ENCODE assay signal across 33 cellular contexts in genomic region chr4:65028592-65028991, GRCh38.
DNase-seq lines count a peak whose midpoint lies in the region; ATAC-seq, FAIRE-seq and TF ChIP-seq lines count a peak whose summit lies in the region.
"Had no signal": no experiment of that assay in that cellular context is flagged by ENCODE, and none has a peak within 500 bp of the region (broad histone marks: within the 10 kb centered on the region; RNA-seq: fewer than 3 reads in every experiment).

No MANE protein-coding gene starts in this region.

- no peak overlapping the region for H3K4me3 ChIP-seq in HepG2 (replicated peaks in 1 of 3; ENCODE audit: insufficient read depth in 1 of 3, low read depth in 2 of 3, low read length in 3 of 3)
- H3K4me3 ChIP-seq in right lobe of liver, result no peak overlapping the region
- no peak overlapping the region for H3K4me3 ChIP-seq in HEK293 (ENCODE audit: low read depth, low read length)
- no peak overlapping the region for H3K4me3 ChIP-seq in endothelial cell of umbilical vein (replicated peaks in 1 of 3; ENCODE audit: insufficient read depth in 1 of 3, low read depth in 1 of 3, low read length in 3 of 3)
- H3K4me3 ChIP-seq: A549; BLaER1; BLaER1 treated with 17β-estradiol and CSF1 and Interleukin-3, amounts not matched to agents 10 nM and 100 nM had no signal

- no peak for DNase-seq in HepG2 (ENCODE audit: low spot score)
- DNase-seq in right lobe of liver, result no peak
- DNase-seq in endothelial cell of umbilical vein (ENCODE audit: low read depth, low spot score), result no peak
- DNase-seq in activated CD8-positive, alpha-beta memory T cell treated with anti-CD3 and anti-CD28 coated beads, Interleukin-2, amount 50 U/mL, for 48 hours, result no peak
- DNase-seq: 8988T; ACHN; AML-193; BE2C; C1 segment of cervical spinal cord; Caco-2; Calu3; CD4-positive, alpha-beta memory T cell; CD4-positive, alpha-beta T cell; CD4-positive, CD25-positive, alpha-beta regulatory T cell; CD8-positive, alpha-beta memory T cell; CD8-positive, alpha-beta T cell; COR-L47; DMS 273 treated with DMSO at 0.1 percent for 48 hours; DMS153; DMS53; DMS79; DMS79 treated with DMSO at 0.1 percent for 48 hours; DND-41; EL had no signal

- CTCF ChIA-PET in HepG2 (lab: Yijun Ruan, JAX; ENCODE audit: low intra/inter-chr PET ratio, low total read pairs) (no interaction called here), HEK293 (lab: Yijun Ruan, JAX) (interaction anchor here (1.5 kb wide), 1 partner anchor 20 kb away, joined by 4 read pairs; no protein-coding TSS in a partner anchor), endothelial cell of umbilical vein (lab: Charles Lee) (no interaction called here)

- H3K27ac ChIP-seq in HepG2 (ENCODE audit: extremely low read length, insufficient read depth, low read length) (no peak overlapping the region), right lobe of liver (no peak overlapping the region), HEK293 (ENCODE audit: extremely low read depth, low read depth, low read length) (no peak overlapping the region), endothelial cell of umbilical vein (ENCODE audit: insufficient read depth, low read depth, low read length) (no peak overlapping the region)
- H3K27ac ChIP-seq: 22Rv1; A549; BLaER1; BLaER1 treated with 17β-estradiol and CSF1 and Interleukin-3, amounts not matched to agents 10 nM and 100 nM; C4-2B had no signal

- no peak for ATAC-seq in HepG2
- no peak for ATAC-seq in right lobe of liver
- no peak for ATAC-seq in GM21447 (IDR thresholded peaks at IDR 0.05; ENCODE audit: unreplicated experiment)
- ATAC-seq: A549; CD8-positive, alpha-beta T cell had no signal

- no TSS peak for BruUV-seq in HepG2 (replicated peaks; lab: Mats Ljungman, UMichigan)
- no TSS peak for BruUV-seq in endothelial cell of umbilical vein (replicated peaks; lab: Mats Ljungman, UMichigan)

- H3K79me2 ChIP-seq in HepG2 (ENCODE audit: insufficient read depth, low read length) (no peaks in the 10 kb centered on the region), endothelial cell of umbilical vein (ENCODE audit: control insufficient read depth, insufficient read depth, low read length) (no peaks in the 10 kb centered on the region)

- TF ChIP-seq POLR2A in HepG2 (IDR thresholded peaks at IDR 0.05; ENCODE audit: insufficient read depth in 1 of 2, low read depth in 2 of 2, low read length in 2 of 2) (no peak), right lobe of liver (IDR thresholded peaks at IDR 0.05) (no peak), endothelial cell of umbilical vein (IDR thresholded peaks at IDR 0.05; ENCODE audit: low read depth, low read length) (no peak)

- H3K9me3 ChIP-seq in HepG2 (ENCODE audit: low read length) (no peaks in the 10 kb centered on the region), right lobe of liver (no peaks in the 10 kb centered on the region), HEK293 (ENCODE audit: control insufficient read depth, insufficient read depth, low read depth, low read length) (no peaks in the 10 kb centered on the region), endothelial cell of umbilical vein (replicated peaks; ENCODE audit: control insufficient read depth, insufficient read depth, low read length) (no peaks in the 10 kb centered on the region)
- H3K9me3 ChIP-seq: A549; BE2C; BLaER1; BLaER1 treated with 17β-estradiol and CSF1 and Interleukin-3, amounts not matched to agents 10 nM and 100 nM; Caco-2 had no signal

- no peaks in the 10 kb centered on the region for H3K36me3 ChIP-seq in HepG2 (replicated peaks in 1 of 2; ENCODE audit: control insufficient read depth in 1 of 2, insufficient read depth in 2 of 2, low read length in 2 of 2)
- H3K36me3 ChIP-seq in right lobe of liver, result no peaks in the 10 kb centered on the region
- no peaks in the 10 kb centered on the region for H3K36me3 ChIP-seq in HEK293 (ENCODE audit: control insufficient read depth in 2 of 2, insufficient read depth in 1 of 2, low read length in 2 of 2)
- no peaks in the 10 kb centered on the region for H3K36me3 ChIP-seq in endothelial cell of umbilical vein (ENCODE audit: control insufficient read depth in 2 of 2, extremely low read depth in 1 of 2, insufficient read depth in 2 of 2, low read length in 2 of 2)
- H3K36me3 ChIP-seq: BE2C; BLaER1; BLaER1 treated with 17β-estradiol and CSF1 and Interleukin-3, amounts not matched to agents 10 nM and 100 nM had no signal

- TF ChIP-seq RAD21 in HepG2 (CRISPR knock-in tag; IDR thresholded peaks at IDR 0.05), result no peak

- in situ Hi-C loops in HepG2 (cut with HindIII; ENCODE audit: extremely low pct_ligation_motif_present, low pct_unique_long_range_greater_than_20kb), result no loop called here

- H3K9ac ChIP-seq in HepG2 (ENCODE audit: insufficient read depth, low read depth, low read length), result no peak overlapping the region
- H3K9ac ChIP-seq in endothelial cell of umbilical vein (replicated peaks; ENCODE audit: extremely low read depth, insufficient read depth, low read length), result no peak overlapping the region
- H3K9ac ChIP-seq: BLaER1; BLaER1 treated with 17β-estradiol and CSF1 and Interleukin-3, amounts not matched to agents 10 nM and 100 nM had no signal

- POLR2A ChIA-PET in HepG2 (lab: Yijun Ruan, JAX) (no interaction called here), HEK293 (lab: Yijun Ruan, JAX) (no interaction called here), endothelial cell of umbilical vein (lab: Charles Lee) (no interaction called here)

- TF ChIP-seq EP300 in HepG2 (IDR thresholded peaks at IDR 0.05; ENCODE audit: low read depth in 2 of 2, low read length in 2 of 2) (no peak), HepG2 (CRISPR knock-in tag; IDR thresholded peaks at IDR 0.05; ENCODE audit: borderline replicate concordance) (no peak)

- H2AFZ ChIP-seq in HepG2 (ENCODE audit: low read length) (no peak overlapping the region), endothelial cell of umbilical vein (ENCODE audit: low read depth, low read length) (no peak overlapping the region)

- TF ChIP-seq CTCF in HepG2 (CRISPR knock-in tag; IDR thresholded peaks at IDR 0.05) (no peak), right lobe of liver (IDR thresholded peaks at IDR 0.05) (no peak), HEK293 (tag by site-specific recombination; IDR thresholded peaks at IDR 0.05) (no peak), endothelial cell of umbilical vein (IDR thresholded peaks at IDR 0.05; ENCODE audit: extremely low read depth in 1 of 2, insufficient read depth in 1 of 2, low read depth in 1 of 2, low read length in 2 of 2) (no peak)

- no peaks in the 10 kb centered on the region for H3K9me1 ChIP-seq in endothelial cell of umbilical vein (replicated peaks; ENCODE audit: control insufficient read depth, extremely low read depth, insufficient read depth, low read length)

- no peak for FAIRE-seq in HepG2 (lab: Jason Lieb, UNC)
- no peak for FAIRE-seq in endothelial cell of umbilical vein (lab: Jason Lieb, UNC)
- FAIRE-seq: A204.1, A549, D721Med had no signal

- H3K4me2 ChIP-seq in HepG2 (ENCODE audit: low read depth, low read length), result no peak overlapping the region
- H3K4me2 ChIP-seq in endothelial cell of umbilical vein (ENCODE audit: insufficient read depth, low read length), result no peak overlapping the region
- H3K4me2 ChIP-seq: A549; BLaER1; BLaER1 treated with 17β-estradiol and CSF1 and Interleukin-3, amounts not matched to agents 10 nM and 100 nM had no signal

- H4K20me1 ChIP-seq in HepG2 (ENCODE audit: insufficient read depth, low read length) (no peaks in the 10 kb centered on the region), endothelial cell of umbilical vein (replicated peaks; ENCODE audit: control insufficient read depth, extremely low read depth, insufficient read depth, low read length) (no peaks in the 10 kb centered on the region)
- H4K20me1 ChIP-seq: BLaER1; BLaER1 treated with 17β-estradiol and CSF1 and Interleukin-3, amounts not matched to agents 10 nM and 100 nM had no signal

- no peaks in the 10 kb centered on the region for H3K4me1 ChIP-seq in HepG2 (ENCODE audit: insufficient read depth, low read length)
- H3K4me1 ChIP-seq in right lobe of liver, result no peaks in the 10 kb centered on the region
- no peaks in the 10 kb centered on the region for H3K4me1 ChIP-seq in HEK293 (ENCODE audit: control insufficient read depth, insufficient read depth, low read length)
- H3K4me1 ChIP-seq in endothelial cell of umbilical vein (ENCODE audit: control insufficient read depth, extremely low read depth, insufficient read depth, low read length), result no peaks in the 10 kb centered on the region
- H3K4me1 ChIP-seq: A549; BLaER1; BLaER1 treated with 17β-estradiol and CSF1 and Interleukin-3, amounts not matched to agents 10 nM and 100 nM; Caco-2 had no signal

- H3K27me3 ChIP-seq in HepG2 (ENCODE audit: control insufficient read depth in 1 of 2, insufficient read depth in 2 of 2, low read length in 2 of 2) (no peaks in the 10 kb centered on the region), right lobe of liver (no peaks in the 10 kb centered on the region), endothelial cell of umbilical vein (ENCODE audit: control insufficient read depth in 2 of 2, insufficient read depth in 2 of 2, low read length in 2 of 2) (no peaks in the 10 kb centered on the region)
- H3K27me3 ChIP-seq: BE2C; BLaER1; BLaER1 treated with 17β-estradiol and CSF1 and Interleukin-3, amounts not matched to agents 10 nM and 100 nM had no signal

- dilution Hi-C loops in endothelial cell of umbilical vein (cut with MboI; ENCODE audit: extremely low pct_ligation_motif_present, low sequenced_read_pairs), result no loop called here

- WGBS in HepG2 (ENCODE audit: low lambda C conversion rate), result 64% methylated on average over 3 of the region's 3 CpGs
- WGBS in right lobe of liver (ENCODE audit: insufficient coverage, low coverage, low lambda C conversion rate, missing lambda C conversion rate), result 63% methylated on average over 3 of the region's 3 CpGs

- intact Hi-C loops in HepG2 (cut with micrococcal nuclease; ENCODE audit: unreplicated experiment), result loop anchor here (5.0 kb wide), 1 partner anchor 839 kb away; no protein-coding TSS in a partner anchor
- intact Hi-C loops in right lobe of liver (cut with DNase I), result no loop called here
- intact Hi-C loops in endothelial cell of umbilical vein (cut with micrococcal nuclease), result no loop called here

TF ChIP-seq in HEK293, 187 proteins besides CTCF, POLR2A, EP300 and RAD21 (continues in another document):
- no peak for TF ChIP-seq ZFP41 (tag by site-specific recombination; IDR thresholded peaks at IDR 0.05; ENCODE audit: borderline replicate concordance)
- TF ChIP-seq TCF7L2 (IDR thresholded peaks at IDR 0.05; ENCODE audit: borderline replicate concordance, low read depth, low read length), result no peak

TF ChIP-seq in endothelial cell of umbilical vein, 7 proteins besides CTCF, POLR2A, EP300 and RAD21:
- peak; percentile 15 for TF ChIP-seq JUN (IDR thresholded peaks at IDR 0.05; ENCODE audit: borderline replicate concordance, insufficient read depth, insufficient read length, low read depth)
- no peak for TF ChIP-seq EZH2 (IDR thresholded peaks at IDR 0.05; ENCODE audit: borderline replicate concordance, low read depth, low read length, severe bottlenecking)

Comparison
In these comparisons a context has a peak if more than half of its experiments do, and no peak if none do; other contexts are left out.
1. Of the 63 proteins assayed by ChIP-seq in both HepG2 and HEK293: peak only in HepG2: none; only in HEK293: ATF2; in both: none; in neither: 62.